ENCODE assay signal across 17 cellular contexts in genomic region chr6:91135406-91135805, GRCh38.
DNase-seq lines count a peak whose midpoint lies in the region; FAIRE-seq and TF ChIP-seq lines count a peak whose summit lies in the region.
"Had no signal": no experiment of that assay in that cellular context is flagged by ENCODE, and none has a peak within 500 bp of the region (broad histone marks: within the 10 kb centered on the region; RNA-seq: fewer than 3 reads in every experiment).

No MANE protein-coding gene starts in this region.

- H3K27ac ChIP-seq in endodermal cell (ENCODE audit: low read depth, low read length) = peak overlapping the region; percentile 39
- H3K27ac ChIP-seq: C4-2B, GM23248, HL-60 had no signal

- H3K27me3 Mint-ChIP-seq in endodermal cell (ENCODE audit: insufficient read depth) = no peaks in the 10 kb centered on the region
- H3K27me3 Mint-ChIP-seq: CD4-positive, alpha-beta memory T cell had no signal

- no peaks in the 10 kb centered on the region for H3K9me3 Mint-ChIP-seq in endodermal cell
- H3K9me3 Mint-ChIP-seq: CD4-positive, alpha-beta memory T cell had no signal

- H3K4me1 Mint-ChIP-seq in endodermal cell = peaks cover 13% of the 10 kb centered on the region
- H3K4me1 Mint-ChIP-seq: CD4-positive, alpha-beta memory T cell had no signal

- DNase-seq in DMS 273 treated with DMSO at 0.1 percent for 48 hours (lab: John Stamatoyannopoulos, UW) (peak; percentile 59), NCI-H1694 treated with DMSO at 0.1 percent for 48 hours (lab: John Stamatoyannopoulos, UW) (peak; percentile 69), SK-N-DZ (ENCODE audit: low spot score) (peak; percentile 35), endodermal cell (no peak), RCC 7860 (ENCODE audit: low spot score) (no peak), HEK293T (ENCODE audit: extremely low spot score) (no peak), GM20000 (ENCODE audit: low spot score) (no peak)
- DNase-seq in activated CD4-positive, CD25-positive, alpha-beta regulatory T cell (lab: John Stamatoyannopoulos, UW) = no peak
- DNase-seq: ACHN; BE2C; CD4-positive, alpha-beta memory T cell; GM23248 had no signal

- H3K4me3 ChIP-seq in endodermal cell (ENCODE audit: low read length) = no peak overlapping the region
- H3K4me3 ChIP-seq: GM12878, GM23248 had no signal

- POLR2A ChIA-PET in HEK293T (lab: Yijun Ruan, JAX) = no interaction called here

- H3K9ac ChIP-seq in endodermal cell (ENCODE audit: extremely low read depth, low read length, poor library complexity, severe bottlenecking) = no peak overlapping the region
- H3K9ac ChIP-seq: GM23248 had no signal

- no peaks in the 10 kb centered on the region for H3K27me3 ChIP-seq in endodermal cell (ENCODE audit: control insufficient read depth, insufficient read depth, low read length, poor library complexity, severe bottlenecking)

- no peak overlapping the region for H3K27ac Mint-ChIP-seq in endodermal cell

- no peak for FAIRE-seq in RCC 7860 (lab: Jason Lieb, UNC)
- FAIRE-seq: GM12878, GM18507, H54 had no signal

- peaks cover 3% of the 10 kb centered on the region for H3K4me1 ChIP-seq in endodermal cell (ENCODE audit: control insufficient read depth, insufficient read depth, low read length)
- H3K4me1 ChIP-seq: BE2C had no signal

- CTCF ChIA-PET in HEK293T (lab: Yijun Ruan, JAX) = no interaction called here

- 93% methylated on average over 2 of the region's 2 CpGs; no CpG with 5 or more reads in 1 of the 2 experiments for WGBS in endodermal cell (ENCODE audit: insufficient coverage in 1 of 2, insufficient read length in 1 of 2), 2 experiments

- no peaks in the 10 kb centered on the region for H3K9me3 ChIP-seq in endodermal cell (ENCODE audit: control insufficient read depth, low read length)
- H3K9me3 ChIP-seq: BE2C had no signal

- H3K36me3 ChIP-seq in endodermal cell (ENCODE audit: control insufficient read depth, insufficient read depth, low read length) = no peaks in the 10 kb centered on the region
- H3K36me3 ChIP-seq: BE2C had no signal

- no peak overlapping the region for H3K4me3 Mint-ChIP-seq in endodermal cell
- H3K4me3 Mint-ChIP-seq: CD4-positive, alpha-beta memory T cell had no signal

- no peaks in the 10 kb centered on the region for H3K36me3 Mint-ChIP-seq in endodermal cell (ENCODE audit: low read depth)
- H3K36me3 Mint-ChIP-seq: CD4-positive, alpha-beta memory T cell had no signal

- TF ChIP-seq CTCF in endodermal cell (conservative IDR thresholded peaks at IDR 0.05) (no peak), GM20000 (IDR thresholded peaks at IDR 0.05; ENCODE audit: extremely low read depth, missing control alignments) (no peak)

TF ChIP-seq in HEK293T, 16 proteins besides CTCF, POLR2A, EP300 and RAD21:
- TF ChIP-seq TARDBP (IDR thresholded peaks at IDR 0.05) (no peak), SUZ12 (IDR thresholded peaks at IDR 0.05) (no peak), HDGF (IDR thresholded peaks at IDR 0.05; ENCODE audit: borderline replicate concordance) (no peak), SP1 (IDR thresholded peaks at IDR 0.05) (no peak), LEF1 (IDR thresholded peaks at IDR 0.05; ENCODE audit: borderline replicate concordance) (no peak), ZNF384 (IDR thresholded peaks at IDR 0.05) (no peak), ARNT (IDR thresholded peaks at IDR 0.05) (no peak), FOXK2 (IDR thresholded peaks at IDR 0.05) (no peak), FOXM1 (IDR thresholded peaks at IDR 0.05; ENCODE audit: borderline replicate concordance) (no peak), ELF4 (IDR thresholded peaks at IDR 0.05) (no peak), NFRKB (IDR thresholded peaks at IDR 0.05) (no peak), BHLHE40 (IDR thresholded peaks at IDR 0.05; ENCODE audit: borderline replicate concordance) (no peak), CTBP1 (IDR thresholded peaks at IDR 0.05; ENCODE audit: borderline replicate concordance) (no peak)
- TF ChIP-seq, protein P1, sequence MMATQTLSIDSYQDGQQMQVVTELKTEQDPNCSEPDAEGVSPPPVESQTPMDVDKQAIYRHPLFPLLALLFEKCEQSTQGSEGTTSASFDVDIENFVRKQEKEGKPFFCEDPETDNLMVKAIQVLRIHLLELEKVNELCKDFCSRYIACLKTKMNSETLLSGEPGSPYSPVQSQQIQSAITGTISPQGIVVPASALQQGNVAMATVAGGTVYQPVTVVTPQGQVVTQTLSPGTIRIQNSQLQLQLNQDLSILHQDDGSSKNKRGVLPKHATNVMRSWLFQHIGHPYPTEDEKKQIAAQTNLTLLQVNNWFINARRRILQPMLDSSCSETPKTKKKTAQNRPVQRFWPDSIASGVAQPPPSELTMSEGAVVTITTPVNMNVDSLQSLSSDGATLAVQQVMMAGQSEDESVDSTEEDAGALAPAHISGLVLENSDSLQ (IDR thresholded peaks at IDR 0.05) = no peak
TF ChIP-seq in HEK293T: peak in this region for 0.

Comparison
In these comparisons a context has a peak if more than half of its experiments do, and no peak if none do; other contexts are left out.
1. DNase-seq: peak in DMS 273 treated with DMSO at 0.1 percent for 48 hours (single experiment), NCI-H1694 treated with DMSO at 0.1 percent for 48 hours (single experiment) and SK-N-DZ (single experiment); none in endodermal cell (single experiment), RCC 7860 (single experiment), HEK293T (single experiment), GM20000 (single experiment) and activated CD4-positive, CD25-positive, alpha-beta regulatory T cell (0 of 4).